In genomic region chr13:108789476-108789875, GRCh38 we compare ENCODE assay signal across 20 cellular contexts.
DNase-seq lines count a peak whose midpoint lies in the region; ATAC-seq, FAIRE-seq and TF ChIP-seq lines count a peak whose summit lies in the region.
"Had no signal": no experiment of that assay in that cellular context is flagged by ENCODE, and none has a peak within 500 bp of the region (broad histone marks: within the 10 kb centered on the region; RNA-seq: fewer than 3 reads in every experiment).

No MANE protein-coding gene starts in this region.

- H3K79me2 ChIP-seq in neural cell (replicated peaks; ENCODE audit: insufficient read depth, low read length): no peaks in the 10 kb centered on the region

- dilution Hi-C loops in IMR-90 (cut with HindIII; ENCODE audit: low sequenced_read_pairs, unreplicated experiment): no loop called here

- no peak overlapping the region for H3K18ac ChIP-seq in IMR-90 (ENCODE audit: low read depth, low read length)

- no peaks in the 10 kb centered on the region for H3K79me1 ChIP-seq in IMR-90 (ENCODE audit: low read depth in 1 of 2, low read length in 2 of 2)

- H3K9me3 ChIP-seq in A549: no peaks in the 10 kb centered on the region
- H3K9me3 ChIP-seq in IMR-90 (ENCODE audit: control insufficient read depth, insufficient read depth, low read length): no peaks in the 10 kb centered on the region
- H3K9me3 ChIP-seq in neural cell (ENCODE audit: low read length): no peaks in the 10 kb centered on the region
- no peaks in the 10 kb centered on the region for H3K9me3 ChIP-seq in tibial artery
- H3K9me3 ChIP-seq: BLaER1 treated with 17β-estradiol and CSF1 and Interleukin-3, amounts not matched to agents 10 nM and 100 nM; Caco-2 had no signal

- BruUV-seq in IMR-90 (replicated peaks; lab: Mats Ljungman, UMichigan): no TSS peak

- H3K27ac ChIP-seq in A549 (no peak overlapping the region), IMR-90 (ENCODE audit: insufficient read depth, low read length) (no peak overlapping the region), neural cell (ENCODE audit: low read length) (peak overlapping the region; percentile 53), tibial artery (no peak overlapping the region)
- H3K27ac ChIP-seq: BLaER1 treated with 17β-estradiol and CSF1 and Interleukin-3, amounts not matched to agents 10 nM and 100 nM; C4-2B had no signal

- H2BK20ac ChIP-seq in IMR-90 (ENCODE audit: low read depth, low read length): no peak overlapping the region

- no peak overlapping the region for H3K56ac ChIP-seq in IMR-90 (ENCODE audit: extremely low read depth, insufficient read depth, low read length)

- H2BK5ac ChIP-seq in IMR-90 (ENCODE audit: low read depth, low read length, poor library complexity, severe bottlenecking): no peak overlapping the region

- H3K4me1 ChIP-seq in A549 (no peaks in the 10 kb centered on the region), IMR-90 (ENCODE audit: control insufficient read depth, insufficient read depth, low read length) (no peaks in the 10 kb centered on the region), tibial artery (no peaks in the 10 kb centered on the region)
- H3K4me1 ChIP-seq: BLaER1 treated with 17β-estradiol and CSF1 and Interleukin-3, amounts not matched to agents 10 nM and 100 nM; Caco-2 had no signal

- H2AK9ac ChIP-seq in IMR-90 (replicated peaks; ENCODE audit: low read depth, low read length, poor library complexity): no peak overlapping the region

- H3K4me3 ChIP-seq in A549: no peak overlapping the region
- H3K4me3 ChIP-seq in IMR-90 (ENCODE audit: insufficient read depth, low read depth, low read length): no peak overlapping the region
- no peak overlapping the region for H3K4me3 ChIP-seq in neural cell (ENCODE audit: low read length)
- H3K4me3 ChIP-seq in tibial artery: no peak overlapping the region
- H3K4me3 ChIP-seq: BLaER1 treated with 17β-estradiol and CSF1 and Interleukin-3, amounts not matched to agents 10 nM and 100 nM had no signal

- H3K27me3 ChIP-seq in IMR-90 (ENCODE audit: control insufficient read depth, insufficient read depth, low read length) (no peaks in the 10 kb centered on the region), neural cell (ENCODE audit: insufficient read depth, low read depth, low read length) (no peaks in the 10 kb centered on the region), tibial artery (no peaks in the 10 kb centered on the region)
- H3K27me3 ChIP-seq: BLaER1 treated with 17β-estradiol and CSF1 and Interleukin-3, amounts not matched to agents 10 nM and 100 nM had no signal

- H4K5ac ChIP-seq in IMR-90 (ENCODE audit: low read depth, low read length): no peak overlapping the region

- no peaks in the 10 kb centered on the region for H4K20me1 ChIP-seq in IMR-90 (ENCODE audit: insufficient read depth, low read length)
- H4K20me1 ChIP-seq in neural cell (ENCODE audit: insufficient read depth): no peaks in the 10 kb centered on the region
- H4K20me1 ChIP-seq: BLaER1 treated with 17β-estradiol and CSF1 and Interleukin-3, amounts not matched to agents 10 nM and 100 nM had no signal

- no peak overlapping the region for H3K23ac ChIP-seq in IMR-90 (ENCODE audit: low read depth, low read length)

- no peak overlapping the region for H3K4me2 ChIP-seq in A549
- no peak overlapping the region for H3K4me2 ChIP-seq in IMR-90 (ENCODE audit: low read depth, low read length)
- H3K4me2 ChIP-seq in neural cell (ENCODE audit: low read length): peak overlapping the region; percentile 9
- H3K4me2 ChIP-seq: BLaER1 treated with 17β-estradiol and CSF1 and Interleukin-3, amounts not matched to agents 10 nM and 100 nM had no signal

- no peak for TF ChIP-seq CTCF in A549 (IDR thresholded peaks at IDR 0.05)
- TF ChIP-seq CTCF in IMR-90 (conservative IDR thresholded peaks at IDR 0.05; ENCODE audit: low read depth, low read length): no peak
- no peak for TF ChIP-seq CTCF in neural cell (IDR thresholded peaks at IDR 0.05; ENCODE audit: poor library complexity, severe bottlenecking)
- TF ChIP-seq CTCF in tibial artery (IDR thresholded peaks at IDR 0.05): no peak

- no peak for TF ChIP-seq EP300 in A549 (IDR thresholded peaks at IDR 0.05)
- TF ChIP-seq EP300 in neural cell (conservative IDR thresholded peaks at IDR 0.05; ENCODE audit: poor library complexity, severe bottlenecking): no peak

- H2AFZ ChIP-seq in IMR-90 (replicated peaks; ENCODE audit: low read length, poor library complexity) (no peak overlapping the region), neural cell (ENCODE audit: low read depth, low read length) (no peak overlapping the region)

- H2AK5ac ChIP-seq in IMR-90 (ENCODE audit: low read depth, low read length): no peak overlapping the region

- no peaks in the 10 kb centered on the region for H3K9me1 ChIP-seq in IMR-90 (ENCODE audit: insufficient read depth, low read length)

- H3K9ac ChIP-seq in IMR-90 (ENCODE audit: low read depth, low read length): no peak overlapping the region
- H3K9ac ChIP-seq in neural cell (ENCODE audit: low read length): no peak overlapping the region
- H3K9ac ChIP-seq: BLaER1 treated with 17β-estradiol and CSF1 and Interleukin-3, amounts not matched to agents 10 nM and 100 nM had no signal

- intact Hi-C loops in IMR-90 (cut with micrococcal nuclease) (no loop called here), tibial artery (cut with DNase I; ENCODE audit: low total_unique reads) (no loop called here)

- TF ChIP-seq POLR2A in A549 (IDR thresholded peaks at IDR 0.05; ENCODE audit: low read length) (no peak), IMR-90 (IDR thresholded peaks at IDR 0.05; ENCODE audit: low read depth, low read length) (no peak)

- no peak overlapping the region for H2BK15ac ChIP-seq in IMR-90 (ENCODE audit: low read depth, low read length)

- DNase-seq in A549 (ENCODE audit: low read depth in 1 of 2, low spot score in 1 of 2) (no peak), IMR-90 (no peak), tibial artery (no peak)
- DNase-seq: 8988T; AML-193; Caco-2; Calu3; CD4-positive, alpha-beta T cell; CD8-positive, alpha-beta T cell; DMS79 treated with DMSO at 0.1 percent for 48 hours; GF-D8 had no signal

- H3K9me2 ChIP-seq in neural cell (ENCODE audit: insufficient read depth, low read length): no peaks in the 10 kb centered on the region

- POLR2A ChIA-PET in A549 (lab: Yijun Ruan, JAX): no interaction called here
- POLR2A ChIA-PET in IMR-90 (lab: Charles Lee; ENCODE audit: unreplicated experiment): no interaction called here

- in situ Hi-C loops in IMR-90 (cut with MboI; ENCODE audit: low sequenced_read_pairs): no loop called here

- H3F3A ChIP-seq in neural cell (ENCODE audit: insufficient read depth, low read length, poor library complexity, severe bottlenecking): no peaks in the 10 kb centered on the region

- no peak overlapping the region for H3K4ac ChIP-seq in IMR-90 (ENCODE audit: low read depth, low read length)

- H3K14ac ChIP-seq in IMR-90 (replicated peaks; ENCODE audit: low read depth, low read length): no peak overlapping the region

- FAIRE-seq in A549 (lab: Jason Lieb, UNC): no peak
- FAIRE-seq: A204.1, D721Med, G401.6, GM12891, GM19239 had no signal

- no peak overlapping the region for H2BK120ac ChIP-seq in IMR-90 (ENCODE audit: low read depth, low read length)

- H3K36me3 ChIP-seq in IMR-90 (ENCODE audit: control insufficient read depth, insufficient read depth, low read length): no peaks in the 10 kb centered on the region
- no peaks in the 10 kb centered on the region for H3K36me3 ChIP-seq in neural cell (ENCODE audit: insufficient read depth, low read length)
- no peaks in the 10 kb centered on the region for H3K36me3 ChIP-seq in tibial artery
- H3K36me3 ChIP-seq: BLaER1 treated with 17β-estradiol and CSF1 and Interleukin-3, amounts not matched to agents 10 nM and 100 nM had no signal

- H4K8ac ChIP-seq in IMR-90 (ENCODE audit: low read depth in 2 of 2, low read length in 2 of 2): no peak overlapping the region

- no peak overlapping the region for H4K91ac ChIP-seq in IMR-90 (ENCODE audit: insufficient read depth, low read depth, low read length)

- TF ChIP-seq RAD21 in A549 (conservative IDR thresholded peaks at IDR 0.05 in 1 of 2, IDR thresholded peaks at IDR 0.05 in 1 of 2) (no peak), IMR-90 (IDR thresholded peaks at IDR 0.05; ENCODE audit: low read length) (no peak), neural cell (conservative IDR thresholded peaks at IDR 0.05) (no peak)

- WGBS in A549 (ENCODE audit: missing lambda C conversion rate): 80% methylated on average over 2 of the region's 2 CpGs
- no CpG with 5 or more reads among the region's 2 CpGs for WGBS in IMR-90 (ENCODE audit: extremely low coverage in 2 of 2, insufficient read length in 1 of 2), 2 experiments

- CTCF ChIA-PET in A549 (lab: Yijun Ruan, JAX) (no interaction called here), IMR-90 (lab: Yijun Ruan, JAX) (interaction anchor here (0.6 kb wide), 1 partner anchor 106 kb away, joined by 4 read pairs; no protein-coding TSS in a partner anchor)

- ATAC-seq in A549 (no peak), IMR-90 (ENCODE audit: low read depth) (no peak), HG02642 (IDR thresholded peaks at IDR 0.05; ENCODE audit: poor library complexity, unreplicated experiment) (no peak)
- ATAC-seq: CD8-positive, alpha-beta T cell had no signal

TF ChIP-seq in A549, 52 proteins besides CTCF, POLR2A, EP300 and RAD21:
- peak; percentile 46 for TF ChIP-seq MAFK (IDR thresholded peaks at IDR 0.05; ENCODE audit: partially characterized antibody)
- TF ChIP-seq RARB (CRISPR knock-in tag; IDR thresholded peaks at IDR 0.05): no peak

TF ChIP-seq in IMR-90, 13 proteins besides CTCF, POLR2A, EP300 and RAD21:
- peak; percentile 61 for TF ChIP-seq MAFK (IDR thresholded peaks at IDR 0.05; ENCODE audit: low read depth, low read length)
- no peak for TF ChIP-seq NFE2L2 (IDR thresholded peaks at IDR 0.05; ENCODE audit: low read depth, low read length)
TF ChIP-seq in IMR-90: peak in this region for 1.
